11 cellular contexts compared by ENCODE assay signal in genomic region chr19:38251564-38252051, GRCh38. TPM values are rescaled to one million over a fixed set of nuclear protein-coding genes. Genes with fewer than 3 reads are reported as not detected.
DNase-seq lines count a peak whose midpoint lies in the region; TF ChIP-seq lines count a peak whose summit lies in the region.
"Had no signal": no experiment of that assay in that cellular context is flagged by ENCODE, and none has a peak within 500 bp of the region (broad histone marks: within the 10 kb centered on the region; RNA-seq: fewer than 3 reads in every experiment).

No MANE protein-coding gene starts in this region.

- POLR2A ChIA-PET in activated CD4-positive, alpha-beta memory T cell treated with anti-CD3 and anti-CD28 coated beads for 36 hours (lab: Charles Lee): no interaction called here

- H3K27ac ChIP-seq in WERI-Rb-1: peak overlapping the region; percentile 98
- peak overlapping the region; percentile 73 for H3K27ac ChIP-seq in cardiac muscle cell
- H3K27ac ChIP-seq in osteoblast (ENCODE audit: low read depth, low read length): no peak overlapping the region
- H3K27ac ChIP-seq: C4-2B had no signal

- H3K9me3 Mint-ChIP-seq in activated CD4-positive, alpha-beta memory T cell treated with anti-CD3 and anti-CD28 coated beads for 36 hours: no peaks in the 10 kb centered on the region

- H3K27me3 Mint-ChIP-seq in activated CD4-positive, alpha-beta memory T cell treated with anti-CD3 and anti-CD28 coated beads for 36 hours: peaks cover 15% of the 10 kb centered on the region

- H3K4me1 ChIP-seq in cardiac muscle cell (ENCODE audit: low read depth) (peaks cover 24% of the 10 kb centered on the region), osteoblast (ENCODE audit: insufficient read depth, low read length) (peaks cover 14% of the 10 kb centered on the region)

- intact Hi-C loops in activated CD4-positive, alpha-beta memory T cell treated with anti-CD3 and anti-CD28 coated beads for 36 hours (cut with micrococcal nuclease): no loop called here

- no peaks in the 10 kb centered on the region for H4K20me1 ChIP-seq in osteoblast (ENCODE audit: insufficient read depth, low read length)

- H3K27me3 ChIP-seq in WERI-Rb-1 (ENCODE audit: insufficient read depth, low read depth, severe bottlenecking) (no peaks in the 10 kb centered on the region), cardiac muscle cell (no peaks in the 10 kb centered on the region), osteoblast (ENCODE audit: insufficient read depth, low read length) (peaks cover 4% of the 10 kb centered on the region)

- no peaks in the 10 kb centered on the region for H3K4me1 Mint-ChIP-seq in activated CD4-positive, alpha-beta memory T cell treated with anti-CD3 and anti-CD28 coated beads for 36 hours (ENCODE audit: low read depth)

- CTCF ChIA-PET in activated CD4-positive, alpha-beta memory T cell treated with anti-CD3 and anti-CD28 coated beads for 36 hours (lab: Charles Lee): interaction anchor here (0.5 to 2.2 kb wide), 4 partner anchors 8 to 349 kb away, joined by 3 to 7 read pairs (median 5); no protein-coding TSS in a partner anchor

- peak overlapping the region; percentile 93 for H2AFZ ChIP-seq in osteoblast (ENCODE audit: low read length)

- no peaks in the 10 kb centered on the region for H3K79me2 ChIP-seq in osteoblast (ENCODE audit: insufficient read depth, low read length)

- TF ChIP-seq CTCF in WERI-Rb-1 (IDR thresholded peaks at IDR 0.05; ENCODE audit: low read depth, low read length): no peak
- no peak for TF ChIP-seq CTCF in cardiac muscle cell (IDR thresholded peaks at IDR 0.05; ENCODE audit: low read depth, low read length)
- TF ChIP-seq CTCF in osteoblast (IDR thresholded peaks at IDR 0.05; ENCODE audit: extremely low read depth, low read depth, low read length): no peak

- H3K4me3 ChIP-seq in WERI-Rb-1 (ENCODE audit: low read depth, low read length) (peak overlapping the region; percentile 50), cardiac muscle cell (no peak overlapping the region), osteoblast (ENCODE audit: insufficient read depth, low read length) (peak overlapping the region; percentile 42)

- peak overlapping the region; percentile 74 for H3K4me2 ChIP-seq in osteoblast (ENCODE audit: insufficient read depth, low read length)

- H3K9me3 ChIP-seq in WERI-Rb-1 (ENCODE audit: severe bottlenecking): no peaks in the 10 kb centered on the region
- no peaks in the 10 kb centered on the region for H3K9me3 ChIP-seq in cardiac muscle cell (ENCODE audit: low read depth)
- H3K9me3 ChIP-seq in osteoblast (ENCODE audit: low read depth, low read length): no peaks in the 10 kb centered on the region

- no peaks in the 10 kb centered on the region for H3K36me3 Mint-ChIP-seq in activated CD4-positive, alpha-beta memory T cell treated with anti-CD3 and anti-CD28 coated beads for 36 hours

- H3K4me3 Mint-ChIP-seq in activated CD4-positive, alpha-beta memory T cell treated with anti-CD3 and anti-CD28 coated beads for 36 hours: no peak overlapping the region

- DNase-seq in AG20443 (ENCODE audit: low spot score): peak; percentile 49
- no peak for DNase-seq in WERI-Rb-1
- DNase-seq in cardiac muscle cell (ENCODE audit: low read depth in 1 of 2, low spot score in 1 of 2): peak in 1 of 2 donors; percentile 53
- DNase-seq in osteoblast (ENCODE audit: insufficient read length, low spot score, missing footprints): peak; percentile 86
- DNase-seq in activated CD4-positive, alpha-beta memory T cell treated with anti-CD3 and anti-CD28 coated beads for 36 hours: no peak
- no peak for DNase-seq in SK-N-DZ (ENCODE audit: low spot score)
- no peak for DNase-seq in activated gamma-delta T cell (lab: John Stamatoyannopoulos, UW)
- DNase-seq in activated naive CD4-positive, alpha-beta T cell treated with Interleukin-2 at 50 U/mL for 16 hours: no peak
- DNase-seq: activated CD4-positive, alpha-beta T cell treated with anti-CD3 and anti-CD28 coated beads for 1 hour; effector CD4-positive, alpha-beta T cell had no signal

- H3K27ac Mint-ChIP-seq in activated CD4-positive, alpha-beta memory T cell treated with anti-CD3 and anti-CD28 coated beads for 36 hours: no peak overlapping the region

- H3K36me3 ChIP-seq in WERI-Rb-1: peaks cover 60% of the 10 kb centered on the region
- H3K36me3 ChIP-seq in cardiac muscle cell: no peaks in the 10 kb centered on the region
- no peaks in the 10 kb centered on the region for H3K36me3 ChIP-seq in osteoblast (ENCODE audit: insufficient read depth, low read length)

RNA-seq across cellular contexts. Expression of gene PPP1R14A, which starts 4.6 kb away (rescaled TPM):
- 6.7 and 12.8 TPM in 2 replicates for total RNA-seq in cardiac muscle cell
- polyA plus RNA-seq in cardiac muscle cell: 23.6 and 56.4 TPM in 2 replicates
- 0.72 and 1.2 TPM in 2 replicates for total RNA-seq in osteoblast
- 1 to 10 TPM; 1.6 to 1.8 TPM for total RNA-seq in activated CD4-positive, alpha-beta memory T cell treated with anti-CD3 and anti-CD28 coated beads for 36 hours
- 2.0 and 3.5 TPM in 2 replicates for polyA plus RNA-seq in SK-N-DZ (2014; cell fraction: cytosol; rRNA removed)
- 5.1 and 10.4 TPM in 2 replicates for polyA plus RNA-seq in SK-N-DZ (2014; cell fraction: nucleus; rRNA removed)

RNA-seq across cellular contexts. Expression of gene SPINT2, which starts 12.8 kb away (rescaled TPM):
- total RNA-seq in cardiac muscle cell (420 and 443 TPM in 2 replicates), osteoblast (1.8 and 2.2 TPM in 2 replicates)
- 455 and 606 TPM in 2 replicates for polyA plus RNA-seq in cardiac muscle cell
- total RNA-seq in activated CD4-positive, alpha-beta memory T cell treated with anti-CD3 and anti-CD28 coated beads for 36 hours: 10 to 100 TPM; 57.5 to 60.9 TPM
- polyA plus RNA-seq in SK-N-DZ (2014; cell fraction: cytosol; rRNA removed): 1.6 and 2.1 TPM in 2 replicates
- polyA plus RNA-seq in SK-N-DZ (2014; cell fraction: nucleus; rRNA removed): 1.4 and 1.8 TPM in 2 replicates

RNA-seq across cellular contexts. Expression of gene DPF1, which starts 27.6 kb away (rescaled TPM):
- total RNA-seq in cardiac muscle cell (7.8 and 9.6 TPM in 2 replicates), osteoblast (0.29 and 0.72 TPM in 2 replicates)
- polyA plus RNA-seq in cardiac muscle cell: 4.9 and 6.5 TPM in 2 replicates
- 1 to 10 TPM in 1 of 2 experiments, under 1 TPM in 1; 0.75 to 1.2 TPM for total RNA-seq in activated CD4-positive, alpha-beta memory T cell treated with anti-CD3 and anti-CD28 coated beads for 36 hours
- polyA plus RNA-seq in SK-N-DZ (2014; cell fraction: cytosol; rRNA removed): 30.6 and 40.8 TPM in 2 replicates
- 50.0 and 51.9 TPM in 2 replicates for polyA plus RNA-seq in SK-N-DZ (2014; cell fraction: nucleus; rRNA removed)

RNA-seq across cellular contexts. Expression of gene C19orf33, which starts 52.4 kb away (rescaled TPM):
- total RNA-seq in cardiac muscle cell (0.49 and 0.77 TPM in 2 replicates), osteoblast (not detected in 2 replicates)
- 0.87 and 2.7 TPM in 2 replicates for polyA plus RNA-seq in cardiac muscle cell
- total RNA-seq in activated CD4-positive, alpha-beta memory T cell treated with anti-CD3 and anti-CD28 coated beads for 36 hours: not detected
- not detected in 2 replicates for polyA plus RNA-seq in SK-N-DZ (2014; cell fraction: cytosol; rRNA removed)
- polyA plus RNA-seq in SK-N-DZ (2014; cell fraction: nucleus; rRNA removed): not detected in 2 replicates

Comparison
In these comparisons a context has a peak if more than half of its experiments do, and no peak if none do; other contexts are left out.
1. DNase-seq: peak in AG20443 (single experiment) and osteoblast (single experiment); none in WERI-Rb-1 (single experiment), activated CD4-positive, alpha-beta memory T cell treated with anti-CD3 and anti-CD28 coated beads for 36 hours (single experiment), SK-N-DZ (single experiment), activated gamma-delta T cell (single experiment) and activated naive CD4-positive, alpha-beta T cell treated with Interleukin-2 at 50 U/mL for 16 hours (single experiment).
2. RNA of gene SPINT2, which starts 12.8 kb away (total RNA-seq): 420 to 443 TPM in cardiac muscle cell and 57.5 to 60.9 TPM in activated CD4-positive, alpha-beta memory T cell treated with anti-CD3 and anti-CD28 coated beads for 36 hours; 1.8 to 2.2 TPM in osteoblast; every median in the first group is over 10 times any median in the second.